In the genomic region with DNA sequence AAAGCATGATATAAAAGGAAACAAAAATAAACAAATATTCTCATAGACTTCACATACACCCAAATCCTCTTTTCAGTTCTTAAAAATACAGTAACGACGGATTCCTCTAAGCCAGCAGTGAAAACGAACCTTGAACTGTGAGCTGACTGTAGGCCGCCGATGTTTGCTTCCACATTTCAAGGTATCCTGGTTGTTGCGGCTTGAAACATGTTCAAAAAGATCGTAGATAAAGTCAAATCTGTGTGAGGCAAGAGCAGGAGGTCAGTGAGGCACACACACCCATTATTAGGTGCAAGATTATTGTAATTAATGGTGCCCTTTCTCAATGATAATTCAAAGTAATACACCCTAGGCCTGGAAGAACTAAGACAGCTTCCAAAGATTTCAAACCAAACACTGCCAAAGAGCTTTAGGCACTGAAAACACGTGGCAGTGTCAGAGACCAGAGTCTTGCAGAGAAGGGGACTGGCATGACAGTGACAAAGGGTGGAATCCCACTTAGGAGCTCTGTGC, we compare ENCODE assay signal across 18 cellular contexts.
DNase-seq lines count a peak whose midpoint lies in the region; ATAC-seq and TF ChIP-seq lines count a peak whose summit lies in the region.
"Had no signal": no experiment of that assay in that cellular context is flagged by ENCODE, and none has a peak within 500 bp of the region (broad histone marks: within the 10 kb centered on the region; RNA-seq: fewer than 3 reads in every experiment).

No MANE protein-coding gene starts in this region.

- H4K5ac ChIP-seq in H9 (ENCODE audit: insufficient read length, low read depth, low read length) = no peak overlapping the region

- H4K8ac ChIP-seq in H9 (replicated peaks; ENCODE audit: insufficient read length, low read depth, low read length) = no peak overlapping the region

- H3K4me1 ChIP-seq in H9 (ENCODE audit: insufficient read depth, low read length) (no peaks in the 10 kb centered on the region), body of pancreas (no peaks in the 10 kb centered on the region), right lobe of liver (no peaks in the 10 kb centered on the region), stomach (peaks cover 0 to 29% (median 19%) of the 10 kb centered on the region in 4 donors)

- no peak overlapping the region for H3K56ac ChIP-seq in H9 (ENCODE audit: insufficient read length, low read depth, low read length)

- no peak for TF ChIP-seq CTCF in H9 (conservative IDR thresholded peaks at IDR 0.05)
- no peak for TF ChIP-seq CTCF in body of pancreas (IDR thresholded peaks at IDR 0.05)
- TF ChIP-seq CTCF in right lobe of liver (IDR thresholded peaks at IDR 0.05) = no peak
- TF ChIP-seq CTCF in stomach (IDR thresholded peaks at IDR 0.05) = no peak

- H3T11ph ChIP-seq in H9 (ENCODE audit: low read length) = no peak overlapping the region

- no peak overlapping the region for H2BK120ac ChIP-seq in H9 (ENCODE audit: low read depth, low read length, poor library complexity, severe bottlenecking)

- H4K20me1 ChIP-seq in H9 (ENCODE audit: control insufficient read depth, insufficient read depth, insufficient read length) = no peaks in the 10 kb centered on the region

- H3K27ac ChIP-seq in H9 (ENCODE audit: insufficient read length, low read depth, low read length) (no peak overlapping the region), body of pancreas (peak overlapping the region in 2 of 4 donors; percentile 3 to 53), right lobe of liver (no peak overlapping the region), stomach (peak overlapping the region in 1 of 5 donors; percentile 31)

- H2AK5ac ChIP-seq in H9 (ENCODE audit: insufficient read length, low read length) = no peak overlapping the region

- no peak overlapping the region for H3K18ac ChIP-seq in H9 (ENCODE audit: insufficient read length, low read depth, low read length)

- WGBS in H9 (ENCODE audit: extremely low coverage, insufficient read length, low lambda C conversion rate) = no CpG with 5 or more reads among the region's 8 CpGs
- 24 to 40% methylated on average over 8 of the region's 8 CpGs for WGBS in body of pancreas, 2 donors
- 20% methylated on average over 8 of the region's 8 CpGs for WGBS in right lobe of liver (ENCODE audit: insufficient coverage, low coverage, low lambda C conversion rate, missing lambda C conversion rate)
- 34 to 50% (median 46%) methylated on average over 8 of the region's 8 CpGs for WGBS in stomach, 5 donors

- TF ChIP-seq POLR2A in body of pancreas (IDR thresholded peaks at IDR 0.05) = no peak
- no peak for TF ChIP-seq POLR2A in right lobe of liver (IDR thresholded peaks at IDR 0.05)
- TF ChIP-seq POLR2A in stomach (IDR thresholded peaks at IDR 0.05) = no peak

- H3K4me3 Mint-ChIP-seq in H9 = no peak overlapping the region
- H3K4me3 Mint-ChIP-seq: CD14-positive monocyte had no signal

- ATAC-seq in body of pancreas (peak; percentile 27), right lobe of liver (peak in 3 of 4 donors; percentile 31 to 43 (median 43)), HG03039 (IDR thresholded peaks at IDR 0.05; ENCODE audit: unreplicated experiment) (no peak), HG02852 (IDR thresholded peaks at IDR 0.05; ENCODE audit: unreplicated experiment) (no peak)
- ATAC-seq: Panc1 had no signal

- H3K27ac Mint-ChIP-seq in H9 = peak overlapping the region; percentile 19 to 76 (median 32); a peak in 3 of 7 replicates
- H3K27ac Mint-ChIP-seq: CD14-positive monocyte had no signal

- H3K9ac ChIP-seq in H9 (ENCODE audit: extremely low read depth, insufficient read length, low read length) = no peak overlapping the region

- DNase-seq in H9 = no peak
- peak in 3 of 4 donors; percentile 23 to 57 (median 30) for DNase-seq in body of pancreas
- DNase-seq in right lobe of liver = no peak
- peak; percentile 45 for DNase-seq in stomach
- no peak for DNase-seq in SW480 (ENCODE audit: low spot score)
- DNase-seq: AML-193, COR-L47, HCEC 1CT, KG1, NCI-H1436, NCI-H2029, NCI-H2171 treated with DMSO at 0.1 percent for 48 hours, NCI-H510A treated with DMSO at 0.1 percent for 48 hours, NCI-H82 had no signal

- no peak overlapping the region for H3K23ac ChIP-seq in H9 (ENCODE audit: insufficient read length, low read depth, low read length)

- H3K36me3 ChIP-seq in body of pancreas (replicated peaks in 1 of 2; ENCODE audit: insufficient read depth in 1 of 2, low read depth in 2 of 2) = peaks cover 3 to 14% of the 10 kb centered on the region in 2 donors
- peaks cover 0 to 5% (median 2%) of the 10 kb centered on the region in 4 donors for H3K36me3 ChIP-seq in right lobe of liver
- peaks cover 31 to 91% (median 70%) of the 10 kb centered on the region in 4 donors for H3K36me3 ChIP-seq in stomach

- H3K4me2 ChIP-seq in H9 (ENCODE audit: insufficient read depth, insufficient read length, low read length) = no peak overlapping the region

- TF ChIP-seq EP300 in stomach (IDR thresholded peaks at IDR 0.05) = no peak

- no peaks in the 10 kb centered on the region for H3K23me2 ChIP-seq in H9 (ENCODE audit: insufficient read length, low read depth, low read length, poor library complexity, severe bottlenecking)

- no peaks in the 10 kb centered on the region for H3K79me1 ChIP-seq in H9 (ENCODE audit: insufficient read depth, low read depth, low read length, poor library complexity, severe bottlenecking)

- H3K27me3 Mint-ChIP-seq in H9 (ENCODE audit: low read depth) = no peaks in the 10 kb centered on the region

- H4K91ac ChIP-seq in H9 (ENCODE audit: insufficient read length, low read depth, low read length) = no peak overlapping the region

- H3K4me1 Mint-ChIP-seq in H9 = peaks cover 19 to 25% of the 10 kb centered on the region in 2 experiments

- intact Hi-C loops in body of pancreas (cut with DNase I) (no loop called here), right lobe of liver (cut with DNase I) (no loop called here), stomach (cut with DNase I; ENCODE audit: low total_unique reads) (no loop called here)

- no peak overlapping the region for H3K4ac ChIP-seq in H9 (ENCODE audit: low read depth, low read length)

- no peak overlapping the region for H2BK12ac ChIP-seq in H9 (ENCODE audit: insufficient read length, low read depth, low read length)

- H3K27me3 ChIP-seq in H9 (ENCODE audit: insufficient read depth, low read length) (no peaks in the 10 kb centered on the region), body of pancreas (no peaks in the 10 kb centered on the region), right lobe of liver (no peaks in the 10 kb centered on the region), stomach (no peaks in the 10 kb centered on the region)

- no peak overlapping the region for H2BK15ac ChIP-seq in H9 (ENCODE audit: low read depth, low read length)

- peaks cover 27 to 51% (median 36%) of the 10 kb centered on the region in 3 experiments for H3K36me3 Mint-ChIP-seq in H9 (ENCODE audit: insufficient read depth in 1 of 3, low read depth in 3 of 3)

- H3K9me3 Mint-ChIP-seq in H9 = no peaks in the 10 kb centered on the region
- H3K9me3 Mint-ChIP-seq: CD14-positive monocyte had no signal

- no peak overlapping the region for H2BK5ac ChIP-seq in H9 (ENCODE audit: insufficient read length, low read length)

- no peaks in the 10 kb centered on the region for H3K9me3 ChIP-seq in H9 (ENCODE audit: control insufficient read depth, low read depth, low read length)
- H3K9me3 ChIP-seq in body of pancreas = no peaks in the 10 kb centered on the region
- no peaks in the 10 kb centered on the region for H3K9me3 ChIP-seq in right lobe of liver
- H3K9me3 ChIP-seq in stomach = no peaks in the 10 kb centered on the region

- H3K14ac ChIP-seq in H9 (ENCODE audit: insufficient read depth, low read length) = no peak overlapping the region

- no peak overlapping the region for H2AFZ ChIP-seq in H9 (ENCODE audit: low read length)

- H3K4me3 ChIP-seq in body of pancreas = no peak overlapping the region
- no peak overlapping the region for H3K4me3 ChIP-seq in right lobe of liver
- H3K4me3 ChIP-seq in stomach = no peak overlapping the region

- no peaks in the 10 kb centered on the region for H3K79me2 ChIP-seq in H9 (ENCODE audit: insufficient read depth, low read length)

- H2BK20ac ChIP-seq in H9 (ENCODE audit: low read depth, low read length, poor library complexity, severe bottlenecking) = no peak overlapping the region

Comparison
In these comparisons a context has a peak if more than half of its experiments do, and no peak if none do; other contexts are left out.
1. DNase-seq: peak in body of pancreas (3 of 4) and stomach (single experiment); none in H9 (single experiment), right lobe of liver (0 of 3) and SW480 (single experiment).
2. ATAC-seq: peak in body of pancreas (single experiment) and right lobe of liver (3 of 4); none in HG03039 (single experiment) and HG02852 (single experiment).